In the genomic region with DNA sequence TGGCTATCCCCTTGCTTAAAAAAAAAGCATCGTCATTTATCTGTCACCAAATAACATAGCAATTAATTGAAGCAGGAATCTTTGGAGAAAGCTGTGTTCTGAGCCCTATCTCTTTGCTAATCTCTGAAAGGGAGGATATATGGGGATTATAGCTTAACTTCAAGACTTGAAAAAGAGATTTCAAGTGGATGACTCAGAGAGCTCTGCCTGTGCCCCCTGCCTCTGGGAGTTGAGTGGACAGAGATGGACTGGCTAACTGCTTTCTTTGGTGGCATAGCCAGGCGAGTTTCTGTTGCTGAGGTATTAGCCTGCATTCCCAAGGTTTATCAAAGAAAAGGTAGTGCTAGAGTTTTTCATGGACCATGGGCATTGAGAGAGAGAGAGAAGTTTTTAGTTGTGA, we compare ENCODE assay signal across 18 cellular contexts.
"Had no signal": no experiment of that assay in that cellular context is flagged by ENCODE, and none has a peak within 500 bp of the region (broad histone marks: within the 10 kb centered on the region; RNA-seq: fewer than 3 reads in every experiment).

No MANE protein-coding gene starts in this region.

- H3K27ac ChIP-seq: esophagus squamous epithelium, parathyroid adenoma, tibial artery, uterus had no signal

- DNase-seq: activated CD4-positive, alpha-beta T cell treated with anti-CD3 and anti-CD28 coated beads, Interleukin-2, amount 10 ng/mL, durations not matched to agents 24 days and 14 days; activated CD8-positive, alpha-beta memory T cell treated with anti-CD3 and anti-CD28 coated beads for 24 hours; activated gamma-delta T cell treated with Interleukin-2 at 50 U/mL for 16 hours; amniotic stem cell; effector memory CD4-positive, alpha-beta T cell; esophagus squamous epithelium; immature natural killer cell; stimulated activated CD4-positive, alpha-beta T cell treated with anti-CD3 and anti-CD28 coated beads, Interleukin-4, amount 100 ng/mL, for 24 hours; SW 1271; T-helper 2 cell; tibial artery; uterus had no signal

- ATAC-seq: activated naive CD4-positive, alpha-beta T cell treated with anti-CD3 and anti-CD28 coated beads, Interleukin-2, amount 50 U/mL, for 72 hours; natural killer cell treated with Interleukin-12 subunit alpha and Interleukin-12 subunit beta and Interleukin-15 and Interleukin-18, amount 100 ng/mL, for 72 hours; sciatic nerve; stimulated activated memory B cell treated with anti-CD40 and anti-IgM and Interleukin-4, amounts not matched to agents 10 μg/mL and 1 μg/mL and 100 μg/mL, for 72 hours; WTC11 had no signal
